In the genomic region with DNA sequence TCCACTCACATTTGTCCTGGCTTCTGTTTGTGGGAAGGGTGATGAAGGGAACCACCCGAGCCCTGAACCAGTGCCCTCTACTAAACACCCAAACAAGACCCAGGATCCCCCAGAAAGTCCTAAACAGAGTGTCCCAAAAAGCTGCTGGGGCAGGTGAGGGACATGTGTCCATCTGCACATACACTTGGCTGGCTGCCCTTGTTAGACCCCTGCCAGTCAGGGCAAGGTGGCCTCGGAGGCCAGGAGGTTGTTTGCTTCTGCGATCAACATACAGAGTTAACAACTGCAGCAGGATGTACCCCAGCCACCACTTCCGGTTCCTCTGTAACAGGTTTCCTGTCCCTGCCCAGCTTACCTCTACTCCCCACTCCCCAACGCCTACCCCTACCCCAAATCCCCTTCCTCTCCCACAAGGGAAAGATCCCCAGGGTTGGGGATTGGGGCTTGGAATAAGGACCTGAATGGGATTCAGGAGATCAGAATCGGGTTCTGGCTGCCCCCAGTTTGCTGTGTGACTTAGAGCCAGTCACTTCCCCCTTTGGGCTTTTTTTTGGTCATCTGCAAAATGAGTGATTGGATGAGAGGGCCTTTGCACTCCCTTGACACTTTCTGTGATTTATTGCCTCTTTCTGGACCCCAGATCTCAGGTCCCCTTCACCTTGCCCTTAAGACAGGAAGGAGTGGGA, we compare ENCODE assay signal across 8 cellular contexts. TPM values are rescaled to one million over a fixed set of nuclear protein-coding genes. Genes with fewer than 3 reads are reported as not detected.
A peak's percentile ranks its signal among the peaks of the same experiment; 100 is the strongest.
DNase-seq lines count a peak whose midpoint lies in the region; ATAC-seq lines count a peak whose summit lies in the region.

No MANE protein-coding gene starts in this region.

- no peaks in the 10 kb centered on the region for H3K9me3 Mint-ChIP-seq in activated naive CD4-positive, alpha-beta T cell treated with anti-CD3 and anti-CD28 coated beads, Interleukin-2, amount 10 ng/mL, durations not matched to agents 7 days and 5 days

- CTCF ChIA-PET in activated naive CD4-positive, alpha-beta T cell treated with anti-CD3 and anti-CD28 coated beads, Interleukin-2, amount 10 ng/mL, durations not matched to agents 7 days and 5 days (lab: Charles Lee), result interaction anchor here (1.5 to 5.9 kb wide), 3 partner anchors 10 to 16 kb away, joined by 3 to 57 read pairs (median 9); a partner anchor contains a TSS

- H3K4me1 Mint-ChIP-seq in activated naive CD4-positive, alpha-beta T cell treated with anti-CD3 and anti-CD28 coated beads, Interleukin-2, amount 10 ng/mL, durations not matched to agents 7 days and 5 days, result peaks cover 87% of the 10 kb centered on the region

- intact Hi-C loops in posterior vena cava (cut with DNase I), result no loop called here

- H3K27ac Mint-ChIP-seq in activated naive CD4-positive, alpha-beta T cell treated with anti-CD3 and anti-CD28 coated beads, Interleukin-2, amount 10 ng/mL, durations not matched to agents 7 days and 5 days, result peak overlapping the region; percentile 97

- H3K36me3 Mint-ChIP-seq in activated naive CD4-positive, alpha-beta T cell treated with anti-CD3 and anti-CD28 coated beads, Interleukin-2, amount 10 ng/mL, durations not matched to agents 7 days and 5 days, result peaks cover 86% of the 10 kb centered on the region

- peak overlapping the region; percentile 62 for H3K4me3 Mint-ChIP-seq in activated naive CD4-positive, alpha-beta T cell treated with anti-CD3 and anti-CD28 coated beads, Interleukin-2, amount 10 ng/mL, durations not matched to agents 7 days and 5 days

- ATAC-seq in HG03432 (IDR thresholded peaks at IDR 0.05; ENCODE audit: unreplicated experiment), result no peak

- H3K27me3 Mint-ChIP-seq in activated naive CD4-positive, alpha-beta T cell treated with anti-CD3 and anti-CD28 coated beads, Interleukin-2, amount 10 ng/mL, durations not matched to agents 7 days and 5 days, result no peaks in the 10 kb centered on the region

- peak; percentile 20 for DNase-seq in GF-D8 (lab: John Stamatoyannopoulos, UW)
- DNase-seq in T follicular helper cell (ENCODE audit: low read depth), result peak; percentile 39
- peak; percentile 76 for DNase-seq in activated naive CD4-positive, alpha-beta T cell treated with anti-CD3 and anti-CD28 coated beads, Interleukin-2, amount 10 ng/mL, durations not matched to agents 7 days and 5 days
- DNase-seq in posterior vena cava (ENCODE audit: low spot score), result peak; percentile 69
- DNase-seq in foreskin melanocyte, result no peak
- no peak for DNase-seq in 8988T
- no peak for DNase-seq in NCI-H187 (lab: John Stamatoyannopoulos, UW)

RNA-seq across cellular contexts. Expression of a gene that starts 13.9 kb away (rescaled TPM):
- 1 to 10 TPM; 5.5 to 6.0 TPM for total RNA-seq in posterior vena cava

RNA-seq across cellular contexts. Expression of a gene that starts 30.8 kb away (rescaled TPM):
- 10 to 100 TPM; 16.3 to 19.8 TPM for total RNA-seq in posterior vena cava

RNA-seq across cellular contexts. Expression of a gene that starts 52.0 kb away (rescaled TPM):
- 10 to 100 TPM; 23.1 to 29.6 TPM for total RNA-seq in posterior vena cava

Comparison
In these comparisons a context has a peak if more than half of its experiments do, and no peak if none do; other contexts are left out.
1. DNase-seq: peak in GF-D8 (single experiment), T follicular helper cell (single experiment), activated naive CD4-positive, alpha-beta T cell treated with anti-CD3 and anti-CD28 coated beads, Interleukin-2, amount 10 ng/mL, durations not matched to agents 7 days and 5 days (single experiment) and posterior vena cava (single experiment); none in foreskin melanocyte (single experiment), 8988T (single experiment) and NCI-H187 (0 of 2).